ENCODE assay signal across 12 cellular contexts in the genomic region with DNA sequence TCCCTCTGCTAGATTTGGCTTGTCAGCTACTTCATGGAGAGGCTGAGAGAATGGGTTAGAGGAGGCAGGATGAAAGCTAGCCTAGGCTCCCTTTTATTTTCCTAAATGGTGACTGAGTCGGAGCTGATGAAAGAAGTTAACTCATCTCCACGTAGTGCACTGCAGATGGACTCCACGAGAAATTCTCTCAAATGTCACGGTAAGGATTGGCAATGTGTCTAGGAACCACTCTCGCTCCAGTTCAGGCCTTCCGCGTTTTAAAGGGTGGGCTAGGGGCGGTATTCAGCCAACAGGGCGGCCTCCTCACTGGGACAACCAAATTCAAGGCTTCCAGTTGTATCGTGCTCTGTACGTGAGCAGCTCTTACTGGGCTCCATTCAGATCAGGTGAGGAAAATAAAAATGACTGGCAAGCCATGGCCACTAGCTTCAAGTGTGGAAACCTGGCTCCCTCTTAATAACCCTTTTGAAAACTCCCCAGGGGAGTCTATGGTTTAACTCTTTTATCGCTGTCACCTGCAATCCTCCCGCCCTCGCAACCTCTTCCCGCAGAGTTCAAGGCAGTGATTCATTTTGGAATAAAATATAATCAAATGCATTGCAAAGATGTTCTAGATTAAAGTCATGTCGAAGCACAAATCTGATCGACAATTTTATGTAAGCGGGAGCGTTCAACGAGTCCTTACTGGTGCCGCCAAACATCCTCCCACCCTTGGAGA. TPM values are rescaled to one million over a fixed set of nuclear protein-coding genes. Genes with fewer than 3 reads are reported as not detected.
DNase-seq lines count a peak whose midpoint lies in the region; ATAC-seq and TF ChIP-seq lines count a peak whose summit lies in the region.
"Had no signal": no experiment of that assay in that cellular context is flagged by ENCODE, and none has a peak within 500 bp of the region (broad histone marks: within the 10 kb centered on the region; RNA-seq: fewer than 3 reads in every experiment).

No MANE protein-coding gene starts in this region.

- DNase-seq in activated naive CD8-positive, alpha-beta T cell treated with anti-CD3 and anti-CD28 coated beads for 36 hours, result no peak
- DNase-seq in activated naive CD8-positive, alpha-beta T cell treated with anti-CD3 and anti-CD28 coated beads, Interleukin-2, amount 50 U/mL, for 24 hours, result no peak
- DNase-seq in astrocyte of the spinal cord (ENCODE audit: low read depth, low spot score), result no peak
- DNase-seq in NCI-H1694 treated with DMSO at 0.1 percent for 48 hours (lab: John Stamatoyannopoulos, UW), result no peak
- DNase-seq: activated CD4-positive, CD25-positive, alpha-beta regulatory T cell; dermis blood vessel endothelial cell; stimulated activated CD4-positive, alpha-beta T cell treated with anti-CD3 and anti-CD28 coated beads, Interleukin-4, amount 100 ng/mL, for 24 hours had no signal

- peak overlapping the region; percentile 87 for H3K27ac ChIP-seq in layer of hippocampus (ENCODE audit: low read depth, low read length)
- H3K27ac ChIP-seq in temporal lobe (ENCODE audit: low read depth, low read length), result peak overlapping the region; percentile 95

- peak overlapping the region; percentile 74 for H3K4me3 Mint-ChIP-seq in activated naive CD8-positive, alpha-beta T cell treated with anti-CD3 and anti-CD28 coated beads for 36 hours
- no peak overlapping the region for H3K4me3 Mint-ChIP-seq in activated naive CD8-positive, alpha-beta T cell treated with anti-CD3 and anti-CD28 coated beads, Interleukin-2, amount 50 U/mL, for 24 hours

- no peaks in the 10 kb centered on the region for H3K9me3 Mint-ChIP-seq in activated naive CD8-positive, alpha-beta T cell treated with anti-CD3 and anti-CD28 coated beads for 36 hours
- H3K9me3 Mint-ChIP-seq in activated naive CD8-positive, alpha-beta T cell treated with anti-CD3 and anti-CD28 coated beads, Interleukin-2, amount 50 U/mL, for 24 hours, result no peaks in the 10 kb centered on the region
- H3K9me3 Mint-ChIP-seq: natural killer cell treated with Interleukin-12 subunit alpha and Interleukin-12 subunit beta and Interleukin-15 and Interleukin-18, amount 100 ng/mL, for 72 hours had no signal

- in situ Hi-C loops in astrocyte of the spinal cord (cut with HindIII; ENCODE audit: low sequenced_read_pairs), result no loop called here

- H3K27me3 ChIP-seq in layer of hippocampus (ENCODE audit: control insufficient read depth, insufficient read depth, low read length), result no peaks in the 10 kb centered on the region

- H3K36me3 Mint-ChIP-seq in activated naive CD8-positive, alpha-beta T cell treated with anti-CD3 and anti-CD28 coated beads for 36 hours, result no peaks in the 10 kb centered on the region
- H3K36me3 Mint-ChIP-seq in activated naive CD8-positive, alpha-beta T cell treated with anti-CD3 and anti-CD28 coated beads, Interleukin-2, amount 50 U/mL, for 24 hours (ENCODE audit: low read depth), result no peaks in the 10 kb centered on the region

- H3K4me1 Mint-ChIP-seq in activated naive CD8-positive, alpha-beta T cell treated with anti-CD3 and anti-CD28 coated beads for 36 hours, result peaks cover 8% of the 10 kb centered on the region
- peaks cover 7% of the 10 kb centered on the region for H3K4me1 Mint-ChIP-seq in activated naive CD8-positive, alpha-beta T cell treated with anti-CD3 and anti-CD28 coated beads, Interleukin-2, amount 50 U/mL, for 24 hours

- TF ChIP-seq CTCF in astrocyte of the spinal cord (IDR thresholded peaks at IDR 0.05; ENCODE audit: low read depth, low read length), result no peak

- no peak overlapping the region for H3K27ac Mint-ChIP-seq in activated naive CD8-positive, alpha-beta T cell treated with anti-CD3 and anti-CD28 coated beads for 36 hours
- no peak overlapping the region for H3K27ac Mint-ChIP-seq in activated naive CD8-positive, alpha-beta T cell treated with anti-CD3 and anti-CD28 coated beads, Interleukin-2, amount 50 U/mL, for 24 hours
- H3K27ac Mint-ChIP-seq: natural killer cell treated with Interleukin-12 subunit alpha and Interleukin-12 subunit beta and Interleukin-15 and Interleukin-18, amount 100 ng/mL, for 72 hours had no signal

- peak overlapping the region; percentile 65 for H3K4me3 ChIP-seq in astrocyte of the spinal cord (ENCODE audit: low read depth, low read length)

- no peak for ATAC-seq in activated naive CD8-positive, alpha-beta T cell treated with anti-CD3 and anti-CD28 coated beads, Interleukin-2, amount 50 U/mL, for 24 hours
- ATAC-seq in GM18502 (IDR thresholded peaks at IDR 0.05; ENCODE audit: poor library complexity, unreplicated experiment), result no peak
- no peak for ATAC-seq in HG02798 (IDR thresholded peaks at IDR 0.05; ENCODE audit: poor library complexity, unreplicated experiment)
- ATAC-seq: natural killer cell treated with Interleukin-12 subunit alpha and Interleukin-12 subunit beta and Interleukin-15 and Interleukin-18, amount 100 ng/mL, for 72 hours had no signal

- H3K27me3 Mint-ChIP-seq in activated naive CD8-positive, alpha-beta T cell treated with anti-CD3 and anti-CD28 coated beads for 36 hours, result peaks cover 39% of the 10 kb centered on the region
- peaks cover 31% of the 10 kb centered on the region for H3K27me3 Mint-ChIP-seq in activated naive CD8-positive, alpha-beta T cell treated with anti-CD3 and anti-CD28 coated beads, Interleukin-2, amount 50 U/mL, for 24 hours

RNA-seq across cellular contexts. Expression of a gene that starts 1.3 kb away (rescaled TPM):
- under 1 TPM in 1 of 2 experiments, not detected in 1; 0.44 TPM for total RNA-seq in activated naive CD8-positive, alpha-beta T cell treated with anti-CD3 and anti-CD28 coated beads for 36 hours
- 10.8 TPM for total RNA-seq in temporal lobe
- total RNA-seq: dermis blood vessel endothelial cell; natural killer cell treated with Interleukin-12 subunit alpha and Interleukin-12 subunit beta and Interleukin-15 and Interleukin-18, amount 100 ng/mL, for 72 hours had no signal
